In genomic region chr3:52401551-52401950, GRCh38 we compare ENCODE assay signal across 16 cellular contexts. TPM values are rescaled to one million over a fixed set of nuclear protein-coding genes. Genes with fewer than 3 reads are reported as not detected.
DNase-seq lines count a peak whose midpoint lies in the region; ATAC-seq and TF ChIP-seq lines count a peak whose summit lies in the region.
"Had no signal": no experiment of that assay in that cellular context is flagged by ENCODE, and none has a peak within 500 bp of the region (broad histone marks: within the 10 kb centered on the region; RNA-seq: fewer than 3 reads in every experiment).

No MANE protein-coding gene starts in this region.

- no peaks in the 10 kb centered on the region for H3K9me3 ChIP-seq in osteoblast (ENCODE audit: low read depth, low read length)
- H3K9me3 ChIP-seq: A549; BLaER1 treated with 17β-estradiol and CSF1 and Interleukin-3, amounts not matched to agents 10 nM and 100 nM had no signal

- H3K4me1 ChIP-seq in osteoblast (ENCODE audit: insufficient read depth, low read length), result no peaks in the 10 kb centered on the region
- H3K4me1 ChIP-seq: A549 had no signal

- no peaks in the 10 kb centered on the region for H3K79me2 ChIP-seq in osteoblast (ENCODE audit: insufficient read depth, low read length)

- H2AFZ ChIP-seq in osteoblast (ENCODE audit: low read length), result no peak overlapping the region

- H3K4me2 ChIP-seq in osteoblast (ENCODE audit: insufficient read depth, low read length), result no peak overlapping the region
- H3K4me2 ChIP-seq: A549; BLaER1 treated with 17β-estradiol and CSF1 and Interleukin-3, amounts not matched to agents 10 nM and 100 nM had no signal

- peak overlapping the region; percentile 48 for H3K27ac Mint-ChIP-seq in activated T-cell treated with anti-CD3 and anti-CD28 coated beads, Interleukin-2, amount 50 U/mL, for 72 hours
- H3K27ac Mint-ChIP-seq in chondrocyte (ENCODE audit: unreplicated experiment), result no peak overlapping the region

- no peaks in the 10 kb centered on the region for H3K27me3 Mint-ChIP-seq in activated T-cell treated with anti-CD3 and anti-CD28 coated beads, Interleukin-2, amount 50 U/mL, for 72 hours (ENCODE audit: low read depth)
- H3K27me3 Mint-ChIP-seq in activated T-cell treated with anti-CD3 and anti-CD28 coated beads, Interleukin-2, amount 50 U/mL, for 4 hours (ENCODE audit: low read depth), result no peaks in the 10 kb centered on the region
- H3K27me3 Mint-ChIP-seq in chondrocyte (ENCODE audit: low read depth), result no peaks in the 10 kb centered on the region

- peaks cover 37% of the 10 kb centered on the region for H3K36me3 ChIP-seq in H7 (replicated peaks; ENCODE audit: control insufficient read depth, insufficient read depth, low read length)
- H3K36me3 ChIP-seq in osteoblast (ENCODE audit: insufficient read depth, low read length), result peaks cover 49% of the 10 kb centered on the region

- ATAC-seq in activated T-cell treated with anti-CD3 and anti-CD28 coated beads, Interleukin-2, amount 50 U/mL, for 72 hours (replicated peaks in 1 of 2), result no peak
- no peak for ATAC-seq in activated T-cell treated with anti-CD3 and anti-CD28 coated beads, Interleukin-2, amount 50 U/mL, for 4 hours
- no peak for ATAC-seq in HG03175 (IDR thresholded peaks at IDR 0.05; ENCODE audit: unreplicated experiment)
- ATAC-seq: A549 had no signal

- no peaks in the 10 kb centered on the region for H3K9me3 Mint-ChIP-seq in activated T-cell treated with anti-CD3 and anti-CD28 coated beads, Interleukin-2, amount 50 U/mL, for 72 hours
- H3K9me3 Mint-ChIP-seq in activated T-cell treated with anti-CD3 and anti-CD28 coated beads, Interleukin-2, amount 50 U/mL, for 4 hours, result no peaks in the 10 kb centered on the region
- H3K9me3 Mint-ChIP-seq in chondrocyte (ENCODE audit: low read depth), result no peaks in the 10 kb centered on the region

- H3K27ac ChIP-seq in osteoblast (ENCODE audit: low read depth, low read length), result no peak overlapping the region
- H3K27ac ChIP-seq: A549; BLaER1 treated with 17β-estradiol and CSF1 and Interleukin-3, amounts not matched to agents 10 nM and 100 nM had no signal

- H3K4me3 Mint-ChIP-seq in activated T-cell treated with anti-CD3 and anti-CD28 coated beads, Interleukin-2, amount 50 U/mL, for 72 hours, result no peak overlapping the region
- H3K4me3 Mint-ChIP-seq in activated T-cell treated with anti-CD3 and anti-CD28 coated beads, Interleukin-2, amount 50 U/mL, for 4 hours, result no peak overlapping the region
- no peak overlapping the region for H3K4me3 Mint-ChIP-seq in chondrocyte (ENCODE audit: unreplicated experiment)

- H3K27me3 ChIP-seq in H7 (ENCODE audit: control insufficient read depth, insufficient read depth, low read length) (no peaks in the 10 kb centered on the region), osteoblast (ENCODE audit: insufficient read depth, low read length) (no peaks in the 10 kb centered on the region)
- H3K27me3 ChIP-seq: BLaER1 treated with 17β-estradiol and CSF1 and Interleukin-3, amounts not matched to agents 10 nM and 100 nM had no signal

- DNase-seq in activated T-cell treated with anti-CD3 and anti-CD28 coated beads, Interleukin-2, amount 50 U/mL, for 72 hours, result no peak
- DNase-seq in activated T-cell treated with anti-CD3 and anti-CD28 coated beads, Interleukin-2, amount 50 U/mL, for 4 hours, result no peak
- DNase-seq in H7 (peak; percentile 32), chondrocyte (ENCODE audit: low spot score) (peak; percentile 46), osteoblast (ENCODE audit: insufficient read length, low spot score, missing footprints) (peak; percentile 21), NCI-H748 treated with DMSO at 0.1 percent for 48 hours (lab: John Stamatoyannopoulos, UW) (no peak)
- DNase-seq in activated naive CD4-positive, alpha-beta T cell (lab: John Stamatoyannopoulos, UW), result no peak
- DNase-seq: DND-41, HCEC 1CT, NCI-H146, NCI-H2081, NCI-H510A, SHP77 had no signal

- H3K36me3 Mint-ChIP-seq in activated T-cell treated with anti-CD3 and anti-CD28 coated beads, Interleukin-2, amount 50 U/mL, for 72 hours (ENCODE audit: insufficient read depth in 2 of 2), result peaks cover 1 to 6% of the 10 kb centered on the region in 2 donors
- peaks cover 24% of the 10 kb centered on the region for H3K36me3 Mint-ChIP-seq in activated T-cell treated with anti-CD3 and anti-CD28 coated beads, Interleukin-2, amount 50 U/mL, for 4 hours (ENCODE audit: insufficient read depth)
- H3K36me3 Mint-ChIP-seq in chondrocyte (ENCODE audit: low read depth), result peaks cover 23% of the 10 kb centered on the region

- no peaks in the 10 kb centered on the region for H3K4me1 Mint-ChIP-seq in activated T-cell treated with anti-CD3 and anti-CD28 coated beads, Interleukin-2, amount 50 U/mL, for 72 hours (ENCODE audit: low read depth)
- H3K4me1 Mint-ChIP-seq in activated T-cell treated with anti-CD3 and anti-CD28 coated beads, Interleukin-2, amount 50 U/mL, for 4 hours (ENCODE audit: low read depth), result peaks cover under 1% of the 10 kb centered on the region
- no peaks in the 10 kb centered on the region for H3K4me1 Mint-ChIP-seq in chondrocyte (ENCODE audit: low read depth)

- peaks cover 13% of the 10 kb centered on the region for H4K20me1 ChIP-seq in osteoblast (ENCODE audit: insufficient read depth, low read length)

- H3K4me3 ChIP-seq in H7 (ENCODE audit: insufficient read depth, low read depth, low read length) (no peak overlapping the region), osteoblast (ENCODE audit: insufficient read depth, low read length) (no peak overlapping the region)
- H3K4me3 ChIP-seq: A549; BLaER1 treated with 17β-estradiol and CSF1 and Interleukin-3, amounts not matched to agents 10 nM and 100 nM had no signal

- TF ChIP-seq CTCF in chondrocyte (IDR thresholded peaks at IDR 0.05) (no peak), osteoblast (IDR thresholded peaks at IDR 0.05; ENCODE audit: extremely low read depth, low read depth, low read length) (no peak)

RNA-seq across cellular contexts. Expression of gene BAP1, which starts 8.3 kb away (rescaled TPM):
- total RNA-seq in activated T-cell treated with anti-CD3 and anti-CD28 coated beads, Interleukin-2, amount 50 U/mL, for 72 hours, result 100 to 1,000 TPM in 1 of 2 donors, 10 to 100 TPM in 1; 98.6 to 103 TPM
- total RNA-seq in activated T-cell treated with anti-CD3 and anti-CD28 coated beads, Interleukin-2, amount 50 U/mL, for 4 hours, result 100 to 1,000 TPM; 117 to 130 (median 127) TPM
- total RNA-seq in H7 (2014; rRNA removed; shearing (Covaris generic)), result 128 and 145 TPM in 2 replicates
- total RNA-seq in chondrocyte (82.1 to 85.4 TPM (median 84.3 TPM) in 3 replicates), osteoblast (65.4 and 72.4 TPM in 2 replicates)

RNA-seq across cellular contexts. Expression of gene PHF7, which starts 8.9 kb away (rescaled TPM):
- total RNA-seq in activated T-cell treated with anti-CD3 and anti-CD28 coated beads, Interleukin-2, amount 50 U/mL, for 72 hours, result 10 to 100 TPM; 27.3 to 29.0 TPM
- total RNA-seq in activated T-cell treated with anti-CD3 and anti-CD28 coated beads, Interleukin-2, amount 50 U/mL, for 4 hours, result 1 to 10 TPM; 3.6 to 5.0 (median 4.8) TPM
- 16.5 and 25.2 TPM in 2 replicates for total RNA-seq in H7 (2014; rRNA removed; shearing (Covaris generic))
- total RNA-seq in chondrocyte (5.1 to 7.1 TPM (median 5.5 TPM) in 3 replicates), osteoblast (8.8 and 10.9 TPM in 2 replicates)

RNA-seq across cellular contexts. Expression of gene SEMA3G, which starts 43.4 kb away (rescaled TPM):
- under 1 TPM; 0.16 to 0.36 TPM for total RNA-seq in activated T-cell treated with anti-CD3 and anti-CD28 coated beads, Interleukin-2, amount 50 U/mL, for 72 hours
- under 1 TPM; 0.05 to 0.24 (median 0.08) TPM for total RNA-seq in activated T-cell treated with anti-CD3 and anti-CD28 coated beads, Interleukin-2, amount 50 U/mL, for 4 hours
- 1.1 and 2.2 TPM in 2 replicates for total RNA-seq in H7 (2014; rRNA removed; shearing (Covaris generic))
- 0.17 TPM in 1 of 3 replicates, not detected in the others for total RNA-seq in chondrocyte
- under 0.01 TPM in 1 of 2 replicates, not detected in the other for total RNA-seq in osteoblast

RNA-seq across cellular contexts. Expression of gene TNNC1, which starts 52.3 kb away (rescaled TPM):
- total RNA-seq in activated T-cell treated with anti-CD3 and anti-CD28 coated beads, Interleukin-2, amount 50 U/mL, for 72 hours, result 10 to 100 TPM; 10.8 to 14.4 TPM
- total RNA-seq in activated T-cell treated with anti-CD3 and anti-CD28 coated beads, Interleukin-2, amount 50 U/mL, for 4 hours, result 1 to 10 TPM in 2 of 3 donors, under 1 TPM in 1; 0.46 to 1.4 (median 1.1) TPM
- 4.2 and 7.2 TPM in 2 replicates for total RNA-seq in H7 (2014; rRNA removed; shearing (Covaris generic))
- total RNA-seq in chondrocyte (3.3 to 13.7 TPM (median 12.7 TPM) in 3 replicates), osteoblast (0.29 and 0.36 TPM in 2 replicates)

RNA-seq across cellular contexts. Expression of gene NISCH, which starts 53.9 kb away (rescaled TPM):
- total RNA-seq in activated T-cell treated with anti-CD3 and anti-CD28 coated beads, Interleukin-2, amount 50 U/mL, for 72 hours, result 10 to 100 TPM; 80.2 to 81.7 TPM
- 10 to 100 TPM; 60.2 to 69.1 (median 67.9) TPM for total RNA-seq in activated T-cell treated with anti-CD3 and anti-CD28 coated beads, Interleukin-2, amount 50 U/mL, for 4 hours
- total RNA-seq in H7 (2014; rRNA removed; shearing (Covaris generic)), result 51.1 and 70.7 TPM in 2 replicates
- total RNA-seq in chondrocyte (97.6 to 121 TPM (median 101 TPM) in 3 replicates), osteoblast (72.2 and 83.2 TPM in 2 replicates)

Comparison
In these comparisons a context has a peak if more than half of its experiments do, and no peak if none do; other contexts are left out.
1. DNase-seq: peak in H7 (single experiment), chondrocyte (single experiment) and osteoblast (single experiment); none in activated T-cell treated with anti-CD3 and anti-CD28 coated beads, Interleukin-2, amount 50 U/mL, for 72 hours (0 of 2), activated T-cell treated with anti-CD3 and anti-CD28 coated beads, Interleukin-2, amount 50 U/mL, for 4 hours (single experiment), NCI-H748 treated with DMSO at 0.1 percent for 48 hours (single experiment) and activated naive CD4-positive, alpha-beta T cell (0 of 4).